Comparison of ENCODE assay signal across 16 cellular contexts in the genomic region with DNA sequence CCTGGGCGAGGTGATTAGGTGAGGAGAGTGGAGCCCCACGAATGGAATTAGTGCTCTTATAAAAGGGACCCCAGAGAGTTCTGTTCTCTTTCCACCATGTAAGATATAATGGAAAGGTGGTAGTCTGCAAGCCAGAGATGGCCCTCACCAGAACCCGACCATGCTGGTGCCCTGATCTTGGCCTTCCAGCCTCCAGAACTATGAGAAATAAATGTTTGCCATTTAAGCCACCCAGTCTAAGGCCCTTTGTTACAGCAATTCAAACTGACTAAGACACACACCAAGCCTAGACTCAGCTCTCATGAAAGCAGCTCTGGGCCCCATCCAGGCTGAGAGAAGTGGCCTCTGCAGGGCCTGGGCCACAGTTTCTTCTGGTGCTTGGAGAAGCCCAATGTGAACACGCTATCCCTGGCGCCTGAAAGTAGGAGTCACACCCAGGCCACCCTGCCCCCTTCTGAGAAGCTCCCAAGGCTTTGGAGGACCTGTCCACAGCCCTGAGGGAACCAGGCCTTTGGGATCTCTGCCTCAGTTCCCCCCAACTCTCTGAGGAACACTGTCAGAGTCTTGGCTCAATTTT. TPM values are rescaled to one million over a fixed set of nuclear protein-coding genes. Genes with fewer than 3 reads are reported as not detected.
DNase-seq lines count a peak whose midpoint lies in the region; ATAC-seq and TF ChIP-seq lines count a peak whose summit lies in the region.
"Had no signal": no experiment of that assay in that cellular context is flagged by ENCODE, and none has a peak within 500 bp of the region (broad histone marks: within the 10 kb centered on the region; RNA-seq: fewer than 3 reads in every experiment).

No MANE protein-coding gene starts in this region.

- H2AFZ ChIP-seq in IMR-90 (replicated peaks; ENCODE audit: low read length, poor library complexity) = peak overlapping the region; percentile 60

- H2BK20ac ChIP-seq in IMR-90 (ENCODE audit: low read depth, low read length) = peak overlapping the region; percentile 80

- no TSS peak for BruUV-seq in IMR-90 (replicated peaks; lab: Mats Ljungman, UMichigan)

- no peak overlapping the region for H3K4me3 ChIP-seq in IMR-90 (ENCODE audit: insufficient read depth, low read depth, low read length)
- no peak overlapping the region for H3K4me3 ChIP-seq in coronary artery
- no peak overlapping the region for H3K4me3 ChIP-seq in muscle layer of duodenum (ENCODE audit: low read depth in 1 of 2, low read length in 2 of 2)

- no peaks in the 10 kb centered on the region for H4K20me1 ChIP-seq in IMR-90 (ENCODE audit: insufficient read depth, low read length)

- in situ Hi-C loops in IMR-90 (cut with MboI; ENCODE audit: low sequenced_read_pairs) = no loop called here

- H3K27ac ChIP-seq in IMR-90 (ENCODE audit: insufficient read depth, low read length) (peak overlapping the region; percentile 81), coronary artery (peak overlapping the region; percentile 69 to 87), muscle layer of duodenum (ENCODE audit: low read length) (peak overlapping the region; percentile 61), substantia nigra (ENCODE audit: low read depth, low read length, poor library complexity, severe bottlenecking) (peak overlapping the region; percentile 60)

- peak overlapping the region; percentile 19 to 93 for H4K8ac ChIP-seq in IMR-90 (ENCODE audit: low read depth in 2 of 2, low read length in 2 of 2)

- ATAC-seq in IMR-90 (ENCODE audit: low read depth) (no peak), HG03565 (IDR thresholded peaks at IDR 0.05; ENCODE audit: unreplicated experiment) (no peak)
- ATAC-seq: activated CD8-positive, alpha-beta T cell treated with anti-CD3 and anti-CD28 coated beads for 36 hours; left colon had no signal

- peak overlapping the region; percentile 91 for H4K91ac ChIP-seq in IMR-90 (ENCODE audit: insufficient read depth, low read depth, low read length)

- no peaks in the 10 kb centered on the region for H3K9me3 ChIP-seq in IMR-90 (ENCODE audit: control insufficient read depth, insufficient read depth, low read length)
- H3K9me3 ChIP-seq in muscle layer of duodenum (ENCODE audit: control insufficient read depth in 1 of 2, low read length in 2 of 2) = no peaks in the 10 kb centered on the region
- H3K9me3 ChIP-seq: SK-N-SH had no signal

- H3K27me3 ChIP-seq in IMR-90 (ENCODE audit: control insufficient read depth, insufficient read depth, low read length) (no peaks in the 10 kb centered on the region), muscle layer of duodenum (ENCODE audit: low read depth, low read length) (no peaks in the 10 kb centered on the region)

- TF ChIP-seq CTCF in IMR-90 (conservative IDR thresholded peaks at IDR 0.05; ENCODE audit: low read depth, low read length) (no peak), coronary artery (IDR thresholded peaks at IDR 0.05) (no peak)

- peak overlapping the region; percentile 32 for H3K23ac ChIP-seq in IMR-90 (ENCODE audit: low read depth, low read length)

- peak overlapping the region; percentile 93 for H2BK120ac ChIP-seq in IMR-90 (ENCODE audit: low read depth, low read length)

- intact Hi-C loops in IMR-90 (cut with micrococcal nuclease) = no loop called here

- POLR2A ChIA-PET in IMR-90 (lab: Charles Lee; ENCODE audit: unreplicated experiment) = no interaction called here

- H2AK5ac ChIP-seq in IMR-90 (ENCODE audit: low read depth, low read length) = peak overlapping the region; percentile 94

- no peak overlapping the region for H3K4me2 ChIP-seq in IMR-90 (ENCODE audit: low read depth, low read length)
- H3K4me2 ChIP-seq: SK-N-SH had no signal

- TF ChIP-seq POLR2A in IMR-90 (IDR thresholded peaks at IDR 0.05; ENCODE audit: low read depth, low read length) = no peak

- no peak for TF ChIP-seq RAD21 in IMR-90 (IDR thresholded peaks at IDR 0.05; ENCODE audit: low read length)

- peak overlapping the region; percentile 87; the same call in 2 of the 3 replicates for H2BK15ac ChIP-seq in IMR-90 (ENCODE audit: low read depth, low read length)

- peak overlapping the region; percentile 35; the same call in 1 of the 2 replicates for H3K56ac ChIP-seq in IMR-90 (ENCODE audit: extremely low read depth, insufficient read depth, low read length)

- H3K4me1 ChIP-seq in IMR-90 (ENCODE audit: control insufficient read depth, insufficient read depth, low read length) (peaks cover 43% of the 10 kb centered on the region), muscle layer of duodenum (ENCODE audit: control insufficient read depth in 1 of 2, insufficient read depth in 2 of 2, low read length in 2 of 2) (peaks cover 8 to 60% of the 10 kb centered on the region in 2 donors)

- DNase-seq in IMR-90 (no peak), coronary artery (ENCODE audit: low spot score) (no peak), substantia nigra (lab: John Stamatoyannopoulos, UW) (no peak), kidney tubule cell (ENCODE audit: low spot score) (no peak), GM19240 (ENCODE audit: insufficient read length, low spot score) (no peak), MV-4-11 (lab: John Stamatoyannopoulos, UW) (no peak)
- DNase-seq: activated CD8-positive, alpha-beta T cell treated with anti-CD3 and anti-CD28 coated beads for 36 hours; activated effector memory CD4-positive, alpha-beta T cell treated with anti-CD3 and anti-CD28 coated beads, Interleukin-2, amount 50 U/mL, for 16 hours; DMS79 treated with DMSO at 0.1 percent for 48 hours; NCI-H1092; NCI-H226; SK-N-SH had no signal

- peak overlapping the region; percentile 8 for H3K9ac ChIP-seq in IMR-90 (ENCODE audit: low read depth, low read length)
- H3K9ac ChIP-seq: SK-N-SH had no signal

- H3K4ac ChIP-seq in IMR-90 (ENCODE audit: low read depth, low read length) = peak overlapping the region; percentile 86

- H3K9me1 ChIP-seq in IMR-90 (ENCODE audit: insufficient read depth, low read length) = peaks cover 41% of the 10 kb centered on the region

- H2BK5ac ChIP-seq in IMR-90 (ENCODE audit: low read depth, low read length, poor library complexity, severe bottlenecking) = peak overlapping the region; percentile 79

- CTCF ChIA-PET in IMR-90 (lab: Yijun Ruan, JAX) = no interaction called here

- peaks cover 43% of the 10 kb centered on the region for H3K36me3 ChIP-seq in IMR-90 (ENCODE audit: control insufficient read depth, insufficient read depth, low read length)
- peaks cover 8 to 19% of the 10 kb centered on the region in 2 donors for H3K36me3 ChIP-seq in muscle layer of duodenum (ENCODE audit: control insufficient read depth in 1 of 2, insufficient read depth in 2 of 2, low read length in 2 of 2)

- H4K5ac ChIP-seq in IMR-90 (ENCODE audit: low read depth, low read length) = peak overlapping the region; percentile 42

- no CpG with 5 or more reads among the region's 5 CpGs for WGBS in IMR-90 (ENCODE audit: extremely low coverage in 2 of 2, insufficient read length in 1 of 2), 2 experiments

- dilution Hi-C loops in IMR-90 (cut with HindIII; ENCODE audit: low sequenced_read_pairs, unreplicated experiment) = no loop called here

- peak overlapping the region; percentile 68 for H2AK9ac ChIP-seq in IMR-90 (replicated peaks; ENCODE audit: low read depth, low read length, poor library complexity)

- peak overlapping the region; percentile 56 for H3K18ac ChIP-seq in IMR-90 (ENCODE audit: low read depth, low read length)

- H3K14ac ChIP-seq in IMR-90 (replicated peaks; ENCODE audit: low read depth, low read length) = peak overlapping the region; percentile 94

- peaks cover 0 to 27% of the 10 kb centered on the region in 2 experiments; a peak in 2 of 4 replicates for H3K79me1 ChIP-seq in IMR-90 (ENCODE audit: low read depth in 1 of 2, low read length in 2 of 2)

TF ChIP-seq in IMR-90, 13 proteins besides CTCF, POLR2A, EP300 and RAD21:
- TF ChIP-seq CEBPB (IDR thresholded peaks at IDR 0.05; ENCODE audit: low read depth, low read length) (no peak), FOS (IDR thresholded peaks at IDR 0.05; ENCODE audit: low read depth, low read length) (no peak), NFE2L2 (IDR thresholded peaks at IDR 0.05; ENCODE audit: low read depth, low read length) (no peak), SMC3 (IDR thresholded peaks at IDR 0.05; ENCODE audit: low read depth, low read length) (no peak), MXI1 (IDR thresholded peaks at IDR 0.05; ENCODE audit: borderline replicate concordance, low read depth, low read length) (no peak), RFX5 (IDR thresholded peaks at IDR 0.05; ENCODE audit: low read depth, low read length) (no peak), MAZ (IDR thresholded peaks at IDR 0.05; ENCODE audit: borderline replicate concordance, low read depth, low read length) (no peak), MAFK (IDR thresholded peaks at IDR 0.05; ENCODE audit: low read depth, low read length) (no peak), RCOR1 (IDR thresholded peaks at IDR 0.05; ENCODE audit: insufficient replicate concordance, low read length) (no peak), BHLHE40 (IDR thresholded peaks at IDR 0.05; ENCODE audit: low read depth, low read length) (no peak), CHD1 (IDR thresholded peaks at IDR 0.05; ENCODE audit: low read depth, low read length) (no peak)
- TF ChIP-seq, protein P1, sequence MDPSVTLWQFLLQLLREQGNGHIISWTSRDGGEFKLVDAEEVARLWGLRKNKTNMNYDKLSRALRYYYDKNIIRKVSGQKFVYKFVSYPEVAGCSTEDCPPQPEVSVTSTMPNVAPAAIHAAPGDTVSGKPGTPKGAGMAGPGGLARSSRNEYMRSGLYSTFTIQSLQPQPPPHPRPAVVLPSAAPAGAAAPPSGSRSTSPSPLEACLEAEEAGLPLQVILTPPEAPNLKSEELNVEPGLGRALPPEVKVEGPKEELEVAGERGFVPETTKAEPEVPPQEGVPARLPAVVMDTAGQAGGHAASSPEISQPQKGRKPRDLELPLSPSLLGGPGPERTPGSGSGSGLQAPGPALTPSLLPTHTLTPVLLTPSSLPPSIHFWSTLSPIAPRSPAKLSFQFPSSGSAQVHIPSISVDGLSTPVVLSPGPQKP (IDR thresholded peaks at IDR 0.05; ENCODE audit: borderline replicate concordance, low read depth, low read length) = no peak
- TF ChIP-seq, protein P2, sequence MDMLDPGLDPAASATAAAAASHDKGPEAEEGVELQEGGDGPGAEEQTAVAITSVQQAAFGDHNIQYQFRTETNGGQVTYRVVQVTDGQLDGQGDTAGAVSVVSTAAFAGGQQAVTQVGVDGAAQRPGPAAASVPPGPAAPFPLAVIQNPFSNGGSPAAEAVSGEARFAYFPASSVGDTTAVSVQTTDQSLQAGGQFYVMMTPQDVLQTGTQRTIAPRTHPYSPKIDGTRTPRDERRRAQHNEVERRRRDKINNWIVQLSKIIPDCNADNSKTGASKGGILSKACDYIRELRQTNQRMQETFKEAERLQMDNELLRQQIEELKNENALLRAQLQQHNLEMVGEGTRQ (IDR thresholded peaks at IDR 0.05; ENCODE audit: low read depth, low read length) = no peak

RNA-seq across cellular contexts. Expression of a gene that starts 35.3 kb away (rescaled TPM):
- not detected in 2 replicates for total RNA-seq in IMR-90 (2012; rRNA removed)
- polyA plus RNA-seq in IMR-90 (2012; rRNA removed) = not detected in 2 replicates
- not detected in 2 replicates for polyA plus RNA-seq in IMR-90 (2012; cell fraction: cytosol; rRNA removed)
- polyA plus RNA-seq in IMR-90 (2012; cell fraction: nucleus; rRNA removed; ENCODE audit: low replicate concordance) = 0.04 and 0.32 TPM in 2 replicates
- total RNA-seq: activated CD8-positive, alpha-beta T cell treated with anti-CD3 and anti-CD28 coated beads for 36 hours had no signal
- polyA plus RNA-seq: neural cell, SK-N-SH had no signal
